Comparison of ENCODE assay signal across 30 cellular contexts in genomic region chr3:139458348-139458747, GRCh38. TPM values are rescaled to one million over a fixed set of nuclear protein-coding genes. Genes with fewer than 3 reads are reported as not detected.
"Had no signal": no experiment of that assay in that cellular context is flagged by ENCODE, and none has a peak within 500 bp of the region (broad histone marks: within the 10 kb centered on the region; RNA-seq: fewer than 3 reads in every experiment).

No MANE protein-coding gene starts in this region.

- H3K9me3 ChIP-seq: colonic mucosa, esophagus squamous epithelium, gastrocnemius medialis, heart right ventricle, left lung, lower lobe of right lung, mucosa of descending colon had no signal

- H3K36me3 ChIP-seq: colonic mucosa, esophagus squamous epithelium, gastrocnemius medialis, heart right ventricle, left lung, lower lobe of right lung had no signal

- ATAC-seq: effector memory CD8-positive, alpha-beta T cell; esophagus mucosa; gastrocnemius medialis; heart right ventricle; left cardiac atrium; left lung; left ventricle myocardium superior; lower lobe of right lung; mucosa of descending colon had no signal

- H3K4me3 ChIP-seq: colonic mucosa, esophagus squamous epithelium, gastrocnemius medialis, heart right ventricle, left lung, lower lobe of right lung, mucosa of descending colon had no signal

- DNase-seq: colonic mucosa; cortex of kidney; effector CD8-positive, alpha-beta T cell; effector memory CD8-positive, alpha-beta T cell; endodermal cell; erythroblast; esophagus squamous epithelium; foreskin fibroblast; foreskin melanocyte; gastrocnemius medialis; glutamatergic neuron; head of caudate nucleus; heart right ventricle; hippocampal formation; left cardiac atrium; left lung; left ventricle myocardium superior; lower lobe of right lung; mesenchymal stem cell; mucosa of descending colon had no signal

- H3K27me3 ChIP-seq: colonic mucosa, esophagus squamous epithelium, gastrocnemius medialis, heart right ventricle, left lung had no signal

- H3K4me1 ChIP-seq: colonic mucosa, gastrocnemius medialis, left lung, lower lobe of right lung had no signal

- H3K27ac ChIP-seq: colonic mucosa, esophagus squamous epithelium, gastrocnemius medialis, heart right ventricle, left lung, lower lobe of right lung had no signal

- FAIRE-seq: endometrium, islet of Langerhans, keratinocyte had no signal

RNA-seq across cellular contexts. Expression of gene RBP2, which starts 18.0 kb away (rescaled TPM):
- total RNA-seq: dermis microvascular lymphatic vessel endothelial cell, endodermal cell, esophagus mucosa, esophagus squamous epithelium, gastrocnemius medialis, glomerular endothelial cell, heart right ventricle, kidney epithelial cell, left cardiac atrium, left ventricle myocardium superior, lower leg skin, lung microvascular endothelial cell, mesothelial cell of epicardium had no signal
- polyA plus RNA-seq: heart right ventricle, keratinocyte had no signal
